In genomic region chr3:15858547-15859506, GRCh38 we compare ENCODE assay signal across 1 cellular context.
TF ChIP-seq lines count a peak whose summit lies in the region.

No MANE protein-coding gene starts in this region.

TF ChIP-seq in K562, 482 proteins besides CTCF, POLR2A, EP300 and RAD21 (continued from another document and continues in another):
- no peak for TF ChIP-seq GTF2E2 (tag; IDR thresholded peaks at IDR 0.05)
- no peak for TF ChIP-seq YBX1 (IDR thresholded peaks at IDR 0.05)
- no peak for TF ChIP-seq ZNF589 (CRISPR knock-in tag; IDR thresholded peaks at IDR 0.05; ENCODE audit: low read depth)
- TF ChIP-seq NR4A1 (CRISPR knock-in tag; IDR thresholded peaks at IDR 0.05): no peak
- TF ChIP-seq NR4A1 (tag; IDR thresholded peaks at IDR 0.05): peak; percentile 45; the same call in 1 of the 2 replicates
- TF ChIP-seq ARID4B (CRISPR knock-in tag; IDR thresholded peaks at IDR 0.05): peak; percentile 75
- TF ChIP-seq, protein P1, sequence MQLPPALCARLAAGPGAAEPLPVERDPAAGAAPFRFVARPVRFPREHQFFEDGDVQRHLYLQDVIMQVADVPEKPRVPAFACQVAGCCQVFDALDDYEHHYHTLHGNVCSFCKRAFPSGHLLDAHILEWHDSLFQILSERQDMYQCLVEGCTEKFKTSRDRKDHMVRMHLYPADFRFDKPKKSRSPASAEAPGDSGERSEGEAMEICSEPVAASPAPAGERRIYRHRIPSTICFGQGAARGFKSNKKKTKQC (CRISPR knock-in tag; IDR thresholded peaks at IDR 0.05): peak; percentile 83
- 0 out of 2 replicates have a peak, but pooled peaks have one; percentile 16 for TF ChIP-seq SOX6 (IDR thresholded peaks at IDR 0.05)
- peak; percentile 26; the same call in 1 of the 2 replicates for TF ChIP-seq HDAC2 (IDR thresholded peaks at IDR 0.05)
- TF ChIP-seq ESRRA (IDR thresholded peaks at IDR 0.05; ENCODE audit: borderline replicate concordance, low read depth): peak; percentile 94
- TF ChIP-seq ETS1 (conservative IDR thresholded peaks at IDR 0.05; ENCODE audit: control insufficient read depth, low read depth, low read length): 0 out of 2 replicates have a peak, but pooled peaks have one; percentile 23
- TF ChIP-seq TOE1 (IDR thresholded peaks at IDR 0.05; ENCODE audit: borderline replicate concordance): 0 out of 2 replicates have a peak, but pooled peaks have one; percentile 30
- no peak for TF ChIP-seq TOE1 (CRISPR knock-in tag; IDR thresholded peaks at IDR 0.05; ENCODE audit: borderline replicate concordance, low read depth)
- peak; percentile 91 for TF ChIP-seq MAX (CRISPR knock-in tag; IDR thresholded peaks at IDR 0.05)
- TF ChIP-seq REST (CRISPR knock-in tag; IDR thresholded peaks at IDR 0.05; ENCODE audit: low read depth): no peak
- no peak for TF ChIP-seq ZNF212 (CRISPR knock-in tag; IDR thresholded peaks at IDR 0.05)
- peak; percentile 36 for TF ChIP-seq HNRNPLL (IDR thresholded peaks at IDR 0.05; ENCODE audit: low read depth, low read length, poor library complexity, severe bottlenecking)
- peak; percentile 70; the same call in 1 of the 2 replicates for TF ChIP-seq ZNF282 (CRISPR knock-in tag; IDR thresholded peaks at IDR 0.05)
- no peak for TF ChIP-seq CHD2 (IDR thresholded peaks at IDR 0.05; ENCODE audit: low read depth, low read length)
- no peak for TF ChIP-seq ATF6 (CRISPR knock-in tag; IDR thresholded peaks at IDR 0.05)
- TF ChIP-seq ZKSCAN8 (CRISPR knock-in tag; IDR thresholded peaks at IDR 0.05): no peak
- no peak for TF ChIP-seq ZNF395 (CRISPR knock-in tag; IDR thresholded peaks at IDR 0.05)
- TF ChIP-seq SMARCA5 (IDR thresholded peaks at IDR 0.05): no peak
- TF ChIP-seq, protein P2, sequence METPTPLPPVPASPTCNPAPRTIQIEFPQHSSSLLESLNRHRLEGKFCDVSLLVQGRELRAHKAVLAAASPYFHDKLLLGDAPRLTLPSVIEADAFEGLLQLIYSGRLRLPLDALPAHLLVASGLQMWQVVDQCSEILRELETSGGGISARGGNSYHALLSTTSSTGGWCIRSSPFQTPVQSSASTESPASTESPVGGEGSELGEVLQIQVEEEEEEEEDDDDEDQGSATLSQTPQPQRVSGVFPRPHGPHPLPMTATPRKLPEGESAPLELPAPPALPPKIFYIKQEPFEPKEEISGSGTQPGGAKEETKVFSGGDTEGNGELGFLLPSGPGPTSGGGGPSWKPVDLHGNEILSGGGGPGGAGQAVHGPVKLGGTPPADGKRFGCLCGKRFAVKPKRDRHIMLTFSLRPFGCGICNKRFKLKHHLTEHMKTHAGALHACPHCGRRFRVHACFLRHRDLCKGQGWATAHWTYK (CRISPR knock-in tag; IDR thresholded peaks at IDR 0.05): 0 out of 2 replicates have a peak, but pooled peaks have one; percentile 18
- peak; percentile 91 for TF ChIP-seq CTBP1 (IDR thresholded peaks at IDR 0.05; ENCODE audit: borderline replicate concordance)
- 0 out of 2 replicates have a peak, but pooled peaks have one; percentile 23 for TF ChIP-seq XRCC5 (IDR thresholded peaks at IDR 0.05; ENCODE audit: low read depth, low read length)
- no peak for TF ChIP-seq RBM34 (IDR thresholded peaks at IDR 0.05; ENCODE audit: borderline replicate concordance, insufficient read depth, low read length)
- TF ChIP-seq, protein P3, sequence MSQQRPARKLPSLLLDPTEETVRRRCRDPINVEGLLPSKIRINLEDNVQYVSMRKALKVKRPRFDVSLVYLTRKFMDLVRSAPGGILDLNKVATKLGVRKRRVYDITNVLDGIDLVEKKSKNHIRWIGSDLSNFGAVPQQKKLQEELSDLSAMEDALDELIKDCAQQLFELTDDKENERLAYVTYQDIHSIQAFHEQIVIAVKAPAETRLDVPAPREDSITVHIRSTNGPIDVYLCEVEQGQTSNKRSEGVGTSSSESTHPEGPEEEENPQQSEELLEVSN (IDR thresholded peaks at IDR 0.05; ENCODE audit: borderline replicate concordance in 1 of 2, extremely low read depth in 1 of 2, insufficient read depth in 1 of 2, insufficient read length in 1 of 2, low read depth in 1 of 2, low read length in 1 of 2, poor library complexity in 1 of 2, severe bottlenecking in 1 of 2): peak; percentile 79 to 91
- TF ChIP-seq RHOXF2B (CRISPR knock-in tag; conservative IDR thresholded peaks at IDR 0.05): no peak
- TF ChIP-seq, protein P4, sequence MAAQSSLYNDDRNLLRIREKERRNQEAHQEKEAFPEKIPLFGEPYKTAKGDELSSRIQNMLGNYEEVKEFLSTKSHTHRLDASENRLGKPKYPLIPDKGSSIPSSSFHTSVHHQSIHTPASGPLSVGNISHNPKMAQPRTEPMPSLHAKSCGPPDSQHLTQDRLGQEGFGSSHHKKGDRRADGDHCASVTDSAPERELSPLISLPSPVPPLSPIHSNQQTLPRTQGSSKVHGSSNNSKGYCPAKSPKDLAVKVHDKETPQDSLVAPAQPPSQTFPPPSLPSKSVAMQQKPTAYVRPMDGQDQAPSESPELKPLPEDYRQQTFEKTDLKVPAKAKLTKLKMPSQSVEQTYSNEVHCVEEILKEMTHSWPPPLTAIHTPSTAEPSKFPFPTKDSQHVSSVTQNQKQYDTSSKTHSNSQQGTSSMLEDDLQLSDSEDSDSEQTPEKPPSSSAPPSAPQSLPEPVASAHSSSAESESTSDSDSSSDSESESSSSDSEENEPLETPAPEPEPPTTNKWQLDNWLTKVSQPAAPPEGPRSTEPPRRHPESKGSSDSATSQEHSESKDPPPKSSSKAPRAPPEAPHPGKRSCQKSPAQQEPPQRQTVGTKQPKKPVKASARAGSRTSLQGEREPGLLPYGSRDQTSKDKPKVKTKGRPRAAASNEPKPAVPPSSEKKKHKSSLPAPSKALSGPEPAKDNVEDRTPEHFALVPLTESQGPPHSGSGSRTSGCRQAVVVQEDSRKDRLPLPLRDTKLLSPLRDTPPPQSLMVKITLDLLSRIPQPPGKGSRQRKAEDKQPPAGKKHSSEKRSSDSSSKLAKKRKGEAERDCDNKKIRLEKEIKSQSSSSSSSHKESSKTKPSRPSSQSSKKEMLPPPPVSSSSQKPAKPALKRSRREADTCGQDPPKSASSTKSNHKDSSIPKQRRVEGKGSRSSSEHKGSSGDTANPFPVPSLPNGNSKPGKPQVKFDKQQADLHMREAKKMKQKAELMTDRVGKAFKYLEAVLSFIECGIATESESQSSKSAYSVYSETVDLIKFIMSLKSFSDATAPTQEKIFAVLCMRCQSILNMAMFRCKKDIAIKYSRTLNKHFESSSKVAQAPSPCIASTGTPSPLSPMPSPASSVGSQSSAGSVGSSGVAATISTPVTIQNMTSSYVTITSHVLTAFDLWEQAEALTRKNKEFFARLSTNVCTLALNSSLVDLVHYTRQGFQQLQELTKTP (IDR thresholded peaks at IDR 0.05; ENCODE audit: low read depth in 1 of 2, partially characterized antibody in 2 of 2): no peak
- TF ChIP-seq CTCFL (IDR thresholded peaks at IDR 0.05; ENCODE audit: borderline replicate concordance, insufficient read depth, low read depth, low read length, poor library complexity, severe bottlenecking): no peak
- 0 out of 2 replicates have a peak, but pooled peaks have one; percentile 51 for TF ChIP-seq ZNF766 (CRISPR knock-in tag; conservative IDR thresholded peaks at IDR 0.05)
- no peak for TF ChIP-seq PHF20 (IDR thresholded peaks at IDR 0.05; ENCODE audit: partially characterized antibody)
- peak; percentile 95 for TF ChIP-seq ZEB2 (IDR thresholded peaks at IDR 0.05)
